Comparison of ENCODE assay signal across 33 cellular contexts in the genomic region with DNA sequence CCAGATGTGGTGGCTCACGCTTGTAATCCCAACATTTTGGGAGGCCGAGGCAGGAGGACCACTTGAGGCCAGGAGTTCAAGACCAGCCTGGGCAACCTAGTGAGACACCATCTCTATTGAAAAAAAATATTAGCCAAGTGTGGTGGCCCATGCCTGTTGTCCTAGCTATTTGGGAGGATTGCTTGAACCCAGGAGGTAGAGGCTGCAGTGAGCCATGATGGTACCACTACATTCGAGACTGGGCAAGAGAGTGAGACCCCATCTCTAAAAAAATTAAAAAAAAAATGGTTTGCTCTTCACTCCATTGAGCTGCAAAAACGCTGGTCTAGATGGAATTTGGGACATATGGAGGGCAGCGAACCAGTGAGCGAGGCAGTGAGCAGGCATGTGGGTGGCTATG. TPM values are rescaled to one million over a fixed set of nuclear protein-coding genes. Genes with fewer than 3 reads are reported as not detected.
"Had no signal": no experiment of that assay in that cellular context is flagged by ENCODE, and none has a peak within 500 bp of the region (broad histone marks: within the 10 kb centered on the region; RNA-seq: fewer than 3 reads in every experiment).

No MANE protein-coding gene starts in this region.

- H3K27me3 ChIP-seq: gastrocnemius medialis, left lung, ovary, spleen, stomach, transverse colon, upper lobe of right lung, uterus had no signal

- H3K36me3 ChIP-seq: gastrocnemius medialis, left lung, ovary, spleen, stomach, thoracic aorta, transverse colon, upper lobe of right lung, uterus had no signal

- H3K36me3 Mint-ChIP-seq: naive thymus-derived CD8-positive, alpha-beta T cell had no signal

- H3K27ac Mint-ChIP-seq: endodermal cell; nephron progenitor cell; stimulated activated naive B cell treated with anti-CD40 and anti-IgM and Interleukin-4, amounts not matched to agents 10 μg/mL and 1 μg/mL and 100 μg/mL, for 72 hours had no signal

- DNase-seq: cerebellar nuclear complex; effector CD8-positive, alpha-beta T cell; endodermal cell; foreskin fibroblast; gastrocnemius medialis; head of caudate nucleus; kidney; left cardiac atrium; left lung; mesendoderm; naive thymus-derived CD8-positive, alpha-beta T cell; nephron progenitor cell; nucleus accumbens; ovary; psoas muscle; spleen; stimulated activated CD4-positive, alpha-beta T cell treated with anti-CD3 and anti-CD28 coated beads, Interleukin-4, amount 100 ng/mL, for 4 hours; stimulated activated naive B cell treated with anti-CD40 and anti-IgM and Interleukin-4, amounts not matched to agents 10 μg/mL and 1 μg/mL and 100 μg/mL, for 72 hours; stomach; transverse colon; upper lobe of right lung; uterus had no signal

- H3K27ac ChIP-seq: epithelial cell of prostate, gastrocnemius medialis, left lung, ovary, psoas muscle, skin epidermis, spleen, stomach, thoracic aorta, transverse colon, upper lobe of right lung, uterus had no signal

- ATAC-seq: esophagus mucosa; gastrocnemius medialis; left cardiac atrium; left lung; naive thymus-derived CD8-positive, alpha-beta T cell; psoas muscle; right cardiac atrium; stimulated activated naive B cell treated with anti-CD40 and anti-IgM and Interleukin-4, amounts not matched to agents 10 μg/mL and 1 μg/mL and 100 μg/mL, for 72 hours had no signal

- H3K27me3 Mint-ChIP-seq: naive thymus-derived CD8-positive, alpha-beta T cell; stimulated activated naive B cell treated with anti-CD40 and anti-IgM and Interleukin-4, amounts not matched to agents 10 μg/mL and 1 μg/mL and 100 μg/mL, for 72 hours had no signal

- H3K4me1 ChIP-seq: left lung, psoas muscle, spleen, stomach, transverse colon, upper lobe of right lung, uterus had no signal

- H3K4me3 Mint-ChIP-seq: endodermal cell; naive thymus-derived CD8-positive, alpha-beta T cell; nephron progenitor cell; stimulated activated naive B cell treated with anti-CD40 and anti-IgM and Interleukin-4, amounts not matched to agents 10 μg/mL and 1 μg/mL and 100 μg/mL, for 72 hours had no signal

- FAIRE-seq: colon, kidney had no signal

- H3K4me3 ChIP-seq: gastrocnemius medialis, left lung, ovary, psoas muscle, skin epidermis, spleen, stomach, thoracic aorta, transverse colon, upper lobe of right lung, uterus had no signal

- H3K9me3 ChIP-seq: gastrocnemius medialis, left lung, ovary, psoas muscle, spleen, stomach, thoracic aorta, transverse colon, upper lobe of right lung, uterus had no signal

- H3K9me3 Mint-ChIP-seq: endodermal cell; naive thymus-derived CD8-positive, alpha-beta T cell; nephron progenitor cell; stimulated activated naive B cell treated with anti-CD40 and anti-IgM and Interleukin-4, amounts not matched to agents 10 μg/mL and 1 μg/mL and 100 μg/mL, for 72 hours had no signal

- H3K4me1 Mint-ChIP-seq: endodermal cell had no signal

RNA-seq across cellular contexts. Expression of gene SOX10, which starts 21.6 kb away (rescaled TPM):
- total RNA-seq: glomerular endothelial cell; left lung; lung microvascular endothelial cell; myocyte; naive thymus-derived CD8-positive, alpha-beta T cell; renal cortical epithelial cell; upper lobe of right lung had no signal
- polyA plus RNA-seq: naive thymus-derived CD8-positive, alpha-beta T cell had no signal

RNA-seq across cellular contexts. Expression of gene C22orf23, which starts 52.5 kb away (rescaled TPM):
- total RNA-seq: esophagus mucosa; lower leg skin; naive thymus-derived CD8-positive, alpha-beta T cell; spleen; stomach; thoracic aorta; transverse colon; upper lobe of right lung had no signal
- polyA plus RNA-seq: naive thymus-derived CD8-positive, alpha-beta T cell had no signal
